In genomic region chr13:98515804-98516465, GRCh38 we compare ENCODE assay signal across 14 cellular contexts.
DNase-seq lines count a peak whose midpoint lies in the region; ATAC-seq and TF ChIP-seq lines count a peak whose summit lies in the region.
"Had no signal": no experiment of that assay in that cellular context is flagged by ENCODE, and none has a peak within 500 bp of the region (broad histone marks: within the 10 kb centered on the region; RNA-seq: fewer than 3 reads in every experiment).

No MANE protein-coding gene starts in this region.

- no peaks in the 10 kb centered on the region for H3K9me3 ChIP-seq in vagina

- intact Hi-C loops in vagina (cut with DNase I), result no loop called here
- intact Hi-C loops in left colon (cut with DNase I, micrococcal nuclease), result no loop called here

- peaks cover 98% of the 10 kb centered on the region for H3K4me1 Mint-ChIP-seq in activated T-cell treated with anti-CD3 and anti-CD28 coated beads, Interleukin-2, amount 50 U/mL, for 72 hours (ENCODE audit: low read depth)
- H3K4me1 Mint-ChIP-seq in activated naive CD8-positive, alpha-beta T cell treated with anti-CD3 and anti-CD28 coated beads, Interleukin-2, amount 50 U/mL, for 24 hours, result peaks cover 98% of the 10 kb centered on the region
- H3K4me1 Mint-ChIP-seq in stimulated activated naive CD8-positive, alpha-beta T cell treated with anti-CD3 and anti-CD28 coated beads, Interleukin-15, Interleukin-2, amounts not matched to agents 100 ng/mL and 50 ng/mL, for 24 hours (ENCODE audit: low read depth), result peaks cover 99% of the 10 kb centered on the region

- peaks cover 0 to 6% of the 10 kb centered on the region in 2 donors for H3K36me3 Mint-ChIP-seq in activated T-cell treated with anti-CD3 and anti-CD28 coated beads, Interleukin-2, amount 50 U/mL, for 72 hours (ENCODE audit: insufficient read depth in 2 of 2)
- peaks cover 49% of the 10 kb centered on the region for H3K36me3 Mint-ChIP-seq in activated naive CD8-positive, alpha-beta T cell treated with anti-CD3 and anti-CD28 coated beads, Interleukin-2, amount 50 U/mL, for 24 hours (ENCODE audit: low read depth)
- peaks cover 50% of the 10 kb centered on the region for H3K36me3 Mint-ChIP-seq in stimulated activated naive CD8-positive, alpha-beta T cell treated with anti-CD3 and anti-CD28 coated beads, Interleukin-15, Interleukin-2, amounts not matched to agents 100 ng/mL and 50 ng/mL, for 24 hours (ENCODE audit: low read depth)

- ATAC-seq in activated T-cell treated with anti-CD3 and anti-CD28 coated beads, Interleukin-2, amount 50 U/mL, for 72 hours (replicated peaks in 1 of 2), result peak; percentile 66 to 72
- ATAC-seq in HG02938 (IDR thresholded peaks at IDR 0.05; ENCODE audit: unreplicated experiment) (peak; percentile 39), left colon (no peak), HG03521 (IDR thresholded peaks at IDR 0.05; ENCODE audit: unreplicated experiment) (no peak)
- peak; percentile 47 for ATAC-seq in activated naive CD8-positive, alpha-beta T cell treated with anti-CD3 and anti-CD28 coated beads, Interleukin-2, amount 50 U/mL, for 24 hours

- peak overlapping the region; percentile 93 for H3K27ac Mint-ChIP-seq in activated T-cell treated with anti-CD3 and anti-CD28 coated beads, Interleukin-2, amount 50 U/mL, for 72 hours
- H3K27ac Mint-ChIP-seq in activated naive CD8-positive, alpha-beta T cell treated with anti-CD3 and anti-CD28 coated beads, Interleukin-2, amount 50 U/mL, for 24 hours, result peak overlapping the region; percentile 94
- H3K27ac Mint-ChIP-seq in stimulated activated naive CD8-positive, alpha-beta T cell treated with anti-CD3 and anti-CD28 coated beads, Interleukin-15, Interleukin-2, amounts not matched to agents 100 ng/mL and 50 ng/mL, for 24 hours, result peak overlapping the region; percentile 95

- no peaks in the 10 kb centered on the region for H3K27me3 Mint-ChIP-seq in activated T-cell treated with anti-CD3 and anti-CD28 coated beads, Interleukin-2, amount 50 U/mL, for 72 hours (ENCODE audit: low read depth)
- no peaks in the 10 kb centered on the region for H3K27me3 Mint-ChIP-seq in activated naive CD8-positive, alpha-beta T cell treated with anti-CD3 and anti-CD28 coated beads, Interleukin-2, amount 50 U/mL, for 24 hours
- H3K27me3 Mint-ChIP-seq in stimulated activated naive CD8-positive, alpha-beta T cell treated with anti-CD3 and anti-CD28 coated beads, Interleukin-15, Interleukin-2, amounts not matched to agents 100 ng/mL and 50 ng/mL, for 24 hours, result no peaks in the 10 kb centered on the region

- H3K27ac ChIP-seq in vagina, result no peak overlapping the region

- no peak for TF ChIP-seq CTCF in vagina (IDR thresholded peaks at IDR 0.05)

- no peak overlapping the region for H3K4me3 ChIP-seq in vagina

- no peak for TF ChIP-seq POLR2A in vagina (IDR thresholded peaks at IDR 0.05)

- H3K4me3 Mint-ChIP-seq in activated T-cell treated with anti-CD3 and anti-CD28 coated beads, Interleukin-2, amount 50 U/mL, for 72 hours, result peak overlapping the region; percentile 64 to 87
- peak overlapping the region; percentile 62 for H3K4me3 Mint-ChIP-seq in activated naive CD8-positive, alpha-beta T cell treated with anti-CD3 and anti-CD28 coated beads, Interleukin-2, amount 50 U/mL, for 24 hours
- H3K4me3 Mint-ChIP-seq in stimulated activated naive CD8-positive, alpha-beta T cell treated with anti-CD3 and anti-CD28 coated beads, Interleukin-15, Interleukin-2, amounts not matched to agents 100 ng/mL and 50 ng/mL, for 24 hours, result peak overlapping the region; percentile 53

- no peaks in the 10 kb centered on the region for H3K9me3 Mint-ChIP-seq in activated T-cell treated with anti-CD3 and anti-CD28 coated beads, Interleukin-2, amount 50 U/mL, for 72 hours
- H3K9me3 Mint-ChIP-seq in activated naive CD8-positive, alpha-beta T cell treated with anti-CD3 and anti-CD28 coated beads, Interleukin-2, amount 50 U/mL, for 24 hours, result no peaks in the 10 kb centered on the region
- no peaks in the 10 kb centered on the region for H3K9me3 Mint-ChIP-seq in stimulated activated naive CD8-positive, alpha-beta T cell treated with anti-CD3 and anti-CD28 coated beads, Interleukin-15, Interleukin-2, amounts not matched to agents 100 ng/mL and 50 ng/mL, for 24 hours

- peaks cover 56% of the 10 kb centered on the region for H3K4me1 ChIP-seq in vagina

- no peaks in the 10 kb centered on the region for H3K27me3 ChIP-seq in vagina

- no peak for DNase-seq in activated T-cell treated with anti-CD3 and anti-CD28 coated beads, Interleukin-2, amount 50 U/mL, for 72 hours
- no peak for DNase-seq in activated T-cell treated with anti-CD3 and anti-CD28 coated beads, Interleukin-2, amount 50 U/mL, for 1 hour
- no peak for DNase-seq in activated naive CD8-positive, alpha-beta T cell treated with anti-CD3 and anti-CD28 coated beads, Interleukin-2, amount 50 U/mL, for 24 hours
- DNase-seq in vagina (ENCODE audit: extremely low spot score in 2 of 2) (no peak), left colon (no peak)
- DNase-seq: activated CD4-positive, CD25-positive, alpha-beta regulatory T cell treated with anti-CD3 and anti-CD28 coated beads, Interleukin-2, amount 50 U/mL, for 72 hours; DMS53; effector CD4-positive, alpha-beta T cell; Kasumi-1; posterior cingulate gyrus; stimulated activated CD4-positive, alpha-beta T cell treated with anti-CD3 and anti-CD28 coated beads, Interleukin-2, amount 100 ng/mL, for 24 hours had no signal

- H3K36me3 ChIP-seq in vagina, result peaks cover 0 to 26% of the 10 kb centered on the region in 2 donors

Comparison
In these comparisons a context has a peak if more than half of its experiments do, and no peak if none do; other contexts are left out.
1. ATAC-seq: peak in activated T-cell treated with anti-CD3 and anti-CD28 coated beads, Interleukin-2, amount 50 U/mL, for 72 hours (2 of 2), HG02938 (single experiment) and activated naive CD8-positive, alpha-beta T cell treated with anti-CD3 and anti-CD28 coated beads, Interleukin-2, amount 50 U/mL, for 24 hours (single experiment); none in left colon (single experiment) and HG03521 (single experiment).
2. Peak in every context shown above with its lines, with median percentiles within 50 percentile points of each other: H3K27ac Mint-ChIP-seq and H3K4me3 Mint-ChIP-seq.